In the genomic region with DNA sequence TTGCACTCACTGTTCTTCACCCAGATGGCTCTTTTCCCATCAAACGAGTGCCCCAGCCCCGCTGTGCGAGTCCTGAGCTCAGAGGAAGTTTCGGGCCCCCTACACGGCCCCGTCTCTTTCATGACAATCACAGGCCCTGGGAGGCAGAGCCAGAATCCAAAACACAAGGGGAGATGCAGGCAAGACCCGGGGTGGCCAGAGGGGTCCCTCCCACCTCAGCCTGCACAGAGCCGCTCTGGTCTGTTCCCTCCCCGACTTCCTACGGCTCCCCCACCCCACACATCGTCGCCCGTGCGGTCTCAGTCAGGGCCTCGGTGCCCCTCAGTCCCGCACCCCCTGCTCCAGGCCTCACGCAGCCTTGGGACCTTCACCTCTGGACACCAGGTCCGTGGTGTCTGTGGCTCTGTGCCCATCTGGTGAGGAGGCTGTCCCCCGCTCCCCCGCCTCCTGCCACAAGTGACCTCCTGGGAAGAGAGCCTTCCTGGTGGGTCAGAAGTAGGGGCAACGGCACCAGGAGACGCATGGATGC, we compare ENCODE assay signal across 26 cellular contexts. TPM values are rescaled to one million over a fixed set of nuclear protein-coding genes. Genes with fewer than 3 reads are reported as not detected.
DNase-seq lines count a peak whose midpoint lies in the region; ATAC-seq and TF ChIP-seq lines count a peak whose summit lies in the region.
"Had no signal": no experiment of that assay in that cellular context is flagged by ENCODE, and none has a peak within 500 bp of the region (broad histone marks: within the 10 kb centered on the region; RNA-seq: fewer than 3 reads in every experiment).

No MANE protein-coding gene starts in this region.

- no peak overlapping the region for H3K4me3 ChIP-seq in WERI-Rb-1 (ENCODE audit: low read depth, low read length)
- H3K4me3 ChIP-seq: sigmoid colon, SJCRH30, tibial artery had no signal

- ATAC-seq in T-helper 17 cell = no peak
- ATAC-seq: activated T-helper 17 cell treated with anti-CD3 and anti-CD28 coated beads, Interleukin-2, amount 50 U/mL, for 72 hours; HepG2; stimulated activated naive CD8-positive, alpha-beta T cell treated with anti-CD3 and anti-CD28 coated beads, Interleukin-15, amount 100 ng/mL, for 72 hours had no signal

- H3K36me3 Mint-ChIP-seq in T-helper 17 cell (ENCODE audit: low read depth) = peaks cover 7% of the 10 kb centered on the region

- no peaks in the 10 kb centered on the region for H3K36me3 ChIP-seq in WERI-Rb-1
- H3K36me3 ChIP-seq: sigmoid colon, SJCRH30, tibial artery had no signal

- H3K27me3 ChIP-seq in WERI-Rb-1 (ENCODE audit: insufficient read depth, low read depth, severe bottlenecking) = no peaks in the 10 kb centered on the region
- H3K27me3 ChIP-seq: sigmoid colon, SJCRH30 had no signal

- H3K27me3 Mint-ChIP-seq in T-helper 17 cell = no peaks in the 10 kb centered on the region
- H3K27me3 Mint-ChIP-seq: activated naive CD8-positive, alpha-beta T cell; activated T-helper 17 cell treated with anti-CD3 and anti-CD28 coated beads, Interleukin-2, amount 50 U/mL, for 72 hours; stimulated activated naive CD8-positive, alpha-beta T cell treated with anti-CD3 and anti-CD28 coated beads, Interleukin-15, amount 100 ng/mL, for 72 hours had no signal

- DNase-seq in 8988T (peak; percentile 14), D341Med (ENCODE audit: low spot score) (peak; percentile 29), T-helper 17 cell (no peak), iPS-NIHi11 (ENCODE audit: low spot score) (peak; percentile 49), retina (no peak), hepatic stellate cell (ENCODE audit: low spot score) (no peak), WERI-Rb-1 (no peak), cortex of kidney (lab: John Stamatoyannopoulos, UW) (no peak)
- DNase-seq: activated CD4-positive, alpha-beta T cell treated with anti-CD3 and anti-CD28 coated beads for 48 hours; central memory CD4-positive, alpha-beta T cell; DMS 273 treated with DMSO at 0.1 percent for 48 hours; HCEC 1CT; midbrain; NCI-H187; NCI-H524 treated with DMSO at 0.1 percent for 48 hours; sigmoid colon; stimulated activated naive CD8-positive, alpha-beta T cell treated with anti-CD3 and anti-CD28 coated beads, Interleukin-15, amount 100 ng/mL, for 72 hours; tibial artery had no signal

- no peak for TF ChIP-seq CTCF in WERI-Rb-1 (IDR thresholded peaks at IDR 0.05; ENCODE audit: low read depth, low read length)

- peaks cover 25% of the 10 kb centered on the region for H3K4me1 Mint-ChIP-seq in T-helper 17 cell

- H3K27ac ChIP-seq in WERI-Rb-1 = no peak overlapping the region
- H3K27ac ChIP-seq: HL-60, sigmoid colon, SJCRH30, tibial artery had no signal

- H3K27ac Mint-ChIP-seq in T-helper 17 cell = peak overlapping the region; percentile 54
- H3K27ac Mint-ChIP-seq: activated T-helper 17 cell treated with anti-CD3 and anti-CD28 coated beads, Interleukin-2, amount 50 U/mL, for 72 hours; nephron; stimulated activated naive CD8-positive, alpha-beta T cell treated with anti-CD3 and anti-CD28 coated beads, Interleukin-15, amount 100 ng/mL, for 72 hours had no signal

- H3K9me3 ChIP-seq in T-helper 17 cell (ENCODE audit: control insufficient read depth, low read length, poor library complexity, severe bottlenecking) = no peaks in the 10 kb centered on the region
- no peaks in the 10 kb centered on the region for H3K9me3 ChIP-seq in WERI-Rb-1 (ENCODE audit: severe bottlenecking)
- H3K9me3 ChIP-seq: sigmoid colon, SJCRH30, tibial artery had no signal

- peak overlapping the region; percentile 50 for H3K4me3 Mint-ChIP-seq in T-helper 17 cell
- H3K4me3 Mint-ChIP-seq: activated naive CD8-positive, alpha-beta T cell; activated T-helper 17 cell treated with anti-CD3 and anti-CD28 coated beads, Interleukin-2, amount 50 U/mL, for 72 hours; CD14-positive monocyte; nephron; stimulated activated naive CD8-positive, alpha-beta T cell treated with anti-CD3 and anti-CD28 coated beads, Interleukin-15, amount 100 ng/mL, for 72 hours had no signal

RNA-seq across cellular contexts. Expression of a gene that starts 8.9 kb away (rescaled TPM):
- 10 to 100 TPM; 43.4 to 47.1 TPM for total RNA-seq in T-helper 17 cell
- total RNA-seq: endothelial cell of umbilical vein, HepG2 had no signal

RNA-seq across cellular contexts. Expression of a gene that starts 35.5 kb away (rescaled TPM):
- total RNA-seq in T-helper 17 cell = 10 to 100 TPM; 16.1 to 18.4 TPM

Comparison
In these comparisons a context has a peak if more than half of its experiments do, and no peak if none do; other contexts are left out.
1. DNase-seq: peak in 8988T (single experiment), D341Med (single experiment) and iPS-NIHi11 (single experiment); none in T-helper 17 cell (0 of 3), retina (single experiment), hepatic stellate cell (single experiment), WERI-Rb-1 (single experiment) and cortex of kidney (single experiment).